In genomic region chr17:20256144-20256543, GRCh38 we compare ENCODE assay signal across 22 cellular contexts.
"Had no signal": no experiment of that assay in that cellular context is flagged by ENCODE, and none has a peak within 500 bp of the region (broad histone marks: within the 10 kb centered on the region; RNA-seq: fewer than 3 reads in every experiment).

No MANE protein-coding gene starts in this region.

- H3K4me3 ChIP-seq: body of pancreas, esophagus squamous epithelium, heart right ventricle, left ventricle myocardium inferior, pancreas, sigmoid colon, spleen had no signal

- H3K36me3 ChIP-seq: pancreas, sigmoid colon had no signal

- H3K27ac ChIP-seq: body of pancreas, esophagus squamous epithelium, heart right ventricle, left ventricle myocardium inferior, neutrophil, pancreas, sigmoid colon, spleen had no signal

- H3K27me3 ChIP-seq: body of pancreas, esophagus squamous epithelium, heart right ventricle, neutrophil, pancreas, sigmoid colon, spleen had no signal

- H3K4me1 ChIP-seq: body of pancreas, esophagus squamous epithelium, heart right ventricle, left ventricle myocardium inferior, pancreas, sigmoid colon, spleen had no signal

- H3K4me1 Mint-ChIP-seq: activated B cell treated with CpG ODN at 0.5 μM for 24 hours; naive B cell; stimulated activated memory B cell treated with anti-CD40 and anti-IgM and Interleukin-4, amounts not matched to agents 10 μg/mL and 1 μg/mL and 100 μg/mL, for 72 hours had no signal

- H3K27ac Mint-ChIP-seq: activated B cell treated with CpG ODN at 0.5 μM for 24 hours; activated CD8-positive, alpha-beta T cell treated with anti-CD3 and anti-CD28 coated beads, Interleukin-2, amount 10 ng/mL, durations not matched to agents 7 days and 5 days; activated naive CD8-positive, alpha-beta T cell treated with anti-CD3 and anti-CD28 coated beads, Interleukin-2, amount 10 ng/mL, durations not matched to agents 7 days and 5 days; activated T-cell treated with anti-CD3 and anti-CD28 coated beads, Interleukin-2, amount 50 U/mL, for 24 hours; activated T-helper 2 cell treated with anti-CD3 and anti-CD28 coated beads, Interferon-gamma antibody, Interleukin-2, Interleukin-4, amounts not matched to agents 10 μg/mL and 5 μg/mL and 100 μg/mL, durations not matched to agents 14 hours and 24 hours and 36 hours; effector memory CD8-positive, alpha-beta T cell; naive B cell; stimulated activated memory B cell treated with anti-CD40 and anti-IgM and Interleukin-4, amounts not matched to agents 10 μg/mL and 1 μg/mL and 100 μg/mL, for 72 hours had no signal

- H3K9me3 ChIP-seq: body of pancreas, esophagus squamous epithelium, left ventricle myocardium inferior, neutrophil, pancreas, sigmoid colon had no signal

- H3K27me3 Mint-ChIP-seq: activated B cell treated with CpG ODN at 0.5 μM for 24 hours; activated naive CD8-positive, alpha-beta T cell treated with anti-CD3 and anti-CD28 coated beads, Interleukin-2, amount 10 ng/mL, durations not matched to agents 7 days and 5 days; activated T-cell treated with anti-CD3 and anti-CD28 coated beads, Interleukin-2, amount 50 U/mL, for 24 hours; effector memory CD8-positive, alpha-beta T cell; naive B cell; stimulated activated memory B cell treated with anti-CD40 and anti-IgM and Interleukin-4, amounts not matched to agents 10 μg/mL and 1 μg/mL and 100 μg/mL, for 72 hours had no signal

- FAIRE-seq: pancreas had no signal

- DNase-seq: activated B cell treated with CpG ODN at 0.5 μM for 24 hours; activated CD4-positive, alpha-beta T cell treated with anti-CD3 and anti-CD28 coated beads for 48 hours; activated CD8-positive, alpha-beta T cell treated with anti-CD3 and anti-CD28 coated beads, Interleukin-2, amount 10 ng/mL, durations not matched to agents 7 days and 5 days; activated naive CD4-positive, alpha-beta T cell treated with Interleukin-2 at 50 U/mL for 16 hours; activated naive CD8-positive, alpha-beta T cell treated with anti-CD3 and anti-CD28 coated beads, Interleukin-2, amount 10 ng/mL, durations not matched to agents 7 days and 5 days; activated T-cell treated with anti-CD3 and anti-CD28 coated beads, Interleukin-2, amount 50 U/mL, for 24 hours; body of pancreas; effector memory CD8-positive, alpha-beta T cell; esophagus squamous epithelium; heart right ventricle; kidney glomerular epithelial cell; left ventricle myocardium inferior; mammary epithelial cell; naive B cell; pancreas; sigmoid colon; spleen; stimulated activated CD4-positive, alpha-beta T cell treated with anti-CD3 and anti-CD28 coated beads, Interleukin-4, amount 100 ng/mL, for 4 hours; T-helper 9 cell had no signal

- H3K9me3 Mint-ChIP-seq: effector memory CD8-positive, alpha-beta T cell had no signal

- H3K4me3 Mint-ChIP-seq: activated B cell treated with CpG ODN at 0.5 μM for 24 hours; activated CD8-positive, alpha-beta T cell treated with anti-CD3 and anti-CD28 coated beads, Interleukin-2, amount 10 ng/mL, durations not matched to agents 7 days and 5 days; activated naive CD8-positive, alpha-beta T cell treated with anti-CD3 and anti-CD28 coated beads, Interleukin-2, amount 10 ng/mL, durations not matched to agents 7 days and 5 days; activated T-cell treated with anti-CD3 and anti-CD28 coated beads, Interleukin-2, amount 50 U/mL, for 24 hours; effector memory CD8-positive, alpha-beta T cell; naive B cell; stimulated activated memory B cell treated with anti-CD40 and anti-IgM and Interleukin-4, amounts not matched to agents 10 μg/mL and 1 μg/mL and 100 μg/mL, for 72 hours had no signal
